ENCODE assay signal across 16 cellular contexts in genomic region chr1:171998711-171999110, GRCh38.
"Had no signal": no experiment of that assay in that cellular context is flagged by ENCODE, and none has a peak within 500 bp of the region (broad histone marks: within the 10 kb centered on the region; RNA-seq: fewer than 3 reads in every experiment).

No MANE protein-coding gene starts in this region.

- H3K9me3 Mint-ChIP-seq: activated naive CD4-positive, alpha-beta T cell treated with anti-CD3 and anti-CD28 coated beads, Interleukin-2, amount 50 U/mL, for 24 hours; central memory CD8-positive, alpha-beta T cell; nephron progenitor cell had no signal

- H3K4me1 ChIP-seq: body of pancreas, left lung, suprapubic skin had no signal

- H3K36me3 Mint-ChIP-seq: activated naive CD4-positive, alpha-beta T cell treated with anti-CD3 and anti-CD28 coated beads, Interleukin-2, amount 50 U/mL, for 24 hours had no signal

- H3K27ac ChIP-seq: body of pancreas, epithelial cell of prostate, left lung, suprapubic skin, upper lobe of left lung had no signal

- H3K9me3 ChIP-seq: body of pancreas, left lung, suprapubic skin, upper lobe of left lung had no signal

- H3K36me3 ChIP-seq: left lung, suprapubic skin, upper lobe of left lung had no signal

- H3K27me3 ChIP-seq: body of pancreas, left lung, suprapubic skin, upper lobe of left lung had no signal

- H3K27me3 Mint-ChIP-seq: activated naive CD4-positive, alpha-beta T cell treated with anti-CD3 and anti-CD28 coated beads, Interleukin-2, amount 50 U/mL, for 24 hours; central memory CD8-positive, alpha-beta T cell; T-helper 17 cell had no signal

- H3K4me3 ChIP-seq: body of pancreas, left lung, suprapubic skin, upper lobe of left lung had no signal

- DNase-seq: activated CD4-positive, CD25-positive, alpha-beta regulatory T cell; activated effector memory CD4-positive, alpha-beta T cell treated with Interleukin-2 at 50 U/mL for 16 hours; body of pancreas; effector memory CD4-positive, alpha-beta T cell; left lung; mesenchymal stem cell; nephron progenitor cell; stimulated activated CD4-positive, alpha-beta T cell treated with anti-CD3 and anti-CD28 coated beads, Interleukin-12 subunit alpha, Interleukin-12 subunit beta, amount 100 ng/mL, for 4 hours; stimulated activated naive CD4-positive, alpha-beta T cell treated with Interleukin-2 at 50 U/mL for 16 hours; T-helper 17 cell; upper lobe of left lung had no signal

- ATAC-seq: body of pancreas, left lung, sciatic nerve, T-helper 17 cell had no signal

- H3K4me1 Mint-ChIP-seq: activated naive CD4-positive, alpha-beta T cell treated with anti-CD3 and anti-CD28 coated beads, Interleukin-2, amount 50 U/mL, for 24 hours; nephron progenitor cell had no signal

- H3K4me3 Mint-ChIP-seq: activated naive CD4-positive, alpha-beta T cell treated with anti-CD3 and anti-CD28 coated beads, Interleukin-2, amount 50 U/mL, for 24 hours; central memory CD8-positive, alpha-beta T cell; nephron progenitor cell; T-helper 17 cell had no signal

- H3K27ac Mint-ChIP-seq: activated naive CD4-positive, alpha-beta T cell treated with anti-CD3 and anti-CD28 coated beads, Interleukin-2, amount 50 U/mL, for 24 hours; nephron progenitor cell; T-helper 17 cell had no signal
